ENCODE assay signal across 14 cellular contexts in the genomic region with DNA sequence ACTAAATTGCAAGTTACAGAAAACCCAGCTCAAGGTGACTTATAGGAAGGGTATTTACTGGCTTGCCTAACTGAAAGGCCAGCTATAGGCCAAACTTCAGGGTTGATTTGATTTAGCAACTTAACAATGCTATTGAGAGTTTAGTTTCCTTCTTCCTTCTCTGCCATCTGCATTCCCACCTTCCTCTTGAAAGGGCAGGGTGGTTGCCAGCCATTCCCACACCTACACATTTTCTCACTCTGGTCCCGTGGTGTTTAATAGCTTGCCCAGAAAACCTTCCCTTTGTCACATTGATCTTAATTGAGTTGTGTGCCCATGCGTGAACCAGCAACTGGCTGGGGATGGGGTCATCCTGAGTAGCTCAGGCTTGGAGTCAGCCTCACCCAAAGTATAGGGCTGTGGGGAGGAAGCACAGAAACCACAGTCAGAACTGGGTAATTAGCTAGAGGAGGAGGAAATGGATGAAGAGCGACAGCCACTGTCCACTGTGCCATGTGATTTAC.
A peak's percentile ranks its signal among the peaks of the same experiment; 100 is the strongest.
DNase-seq lines count a peak whose midpoint lies in the region; ATAC-seq, FAIRE-seq and TF ChIP-seq lines count a peak whose summit lies in the region.
"Had no signal": no experiment of that assay in that cellular context is flagged by ENCODE, and none has a peak within 500 bp of the region (broad histone marks: within the 10 kb centered on the region; RNA-seq: fewer than 3 reads in every experiment).

No MANE protein-coding gene starts in this region.

- H3K9me3 ChIP-seq in mucosa of descending colon, result no peaks in the 10 kb centered on the region
- H3K9me3 ChIP-seq in naive thymus-derived CD4-positive, alpha-beta T cell (ENCODE audit: control insufficient read depth in 2 of 3, low read length in 3 of 3), result no peaks in the 10 kb centered on the region
- H3K9me3 ChIP-seq: upper lobe of left lung had no signal

- DNase-seq in Calu3, result peak; percentile 18
- no peak for DNase-seq in HTR-8/SVneo (ENCODE audit: insufficient read length, low spot score)
- peak; percentile 43 for DNase-seq in astrocyte of the hippocampus (ENCODE audit: low read depth, low spot score)
- no peak for DNase-seq in mucosa of descending colon
- DNase-seq in mesenteric fat pad (ENCODE audit: low spot score), result no peak
- no peak for DNase-seq in DMS79 (lab: John Stamatoyannopoulos, UW)
- no peak for DNase-seq in naive thymus-derived CD4-positive, alpha-beta T cell
- DNase-seq in AML-193 (lab: John Stamatoyannopoulos, UW), result no peak
- DNase-seq: effector memory CD4-positive, alpha-beta T cell; GF-D8; PC-3; T-helper 9 cell; upper lobe of left lung had no signal

- peak overlapping the region; percentile 12 for H3K27ac Mint-ChIP-seq in Calu3 (ENCODE audit: unreplicated experiment)
- H3K27ac Mint-ChIP-seq in naive thymus-derived CD4-positive, alpha-beta T cell, result peak overlapping the region in 2 of 9 donors; percentile 50 to 66

- H3K4me1 ChIP-seq in mucosa of descending colon (ENCODE audit: low read depth), result peaks cover 20% of the 10 kb centered on the region
- peaks cover 0 to 7% of the 10 kb centered on the region in 2 donors for H3K4me1 ChIP-seq in naive thymus-derived CD4-positive, alpha-beta T cell (ENCODE audit: control insufficient read depth in 2 of 2, insufficient read depth in 2 of 2, low read length in 2 of 2)

- H3K4me1 Mint-ChIP-seq in Calu3 (ENCODE audit: low read depth, unreplicated experiment), result peaks cover 38% of the 10 kb centered on the region
- H3K4me1 Mint-ChIP-seq in naive thymus-derived CD4-positive, alpha-beta T cell, result peaks cover 15 to 36% (median 34%) of the 10 kb centered on the region in 7 donors

- H3K27ac ChIP-seq in naive thymus-derived CD4-positive, alpha-beta T cell (ENCODE audit: low read depth, low read length), result no peak overlapping the region
- H3K27ac ChIP-seq: upper lobe of left lung had no signal

- no peak overlapping the region for H3K4me3 ChIP-seq in mucosa of descending colon
- no peak overlapping the region for H3K4me3 ChIP-seq in naive thymus-derived CD4-positive, alpha-beta T cell (ENCODE audit: low read length)
- H3K4me3 ChIP-seq: upper lobe of left lung had no signal

- H3K27me3 Mint-ChIP-seq in Calu3 (ENCODE audit: unreplicated experiment), result no peaks in the 10 kb centered on the region
- H3K27me3 Mint-ChIP-seq in naive thymus-derived CD4-positive, alpha-beta T cell, result no peaks in the 10 kb centered on the region

- POLR2A ChIA-PET in naive thymus-derived CD4-positive, alpha-beta T cell (lab: Charles Lee), result no interaction called here

- BruUV-seq in Calu3 (replicated peaks; lab: Mats Ljungman, UMichigan), result no TSS peak

- FAIRE-seq in HTR-8/SVneo (lab: Jason Lieb, UNC), result peak; percentile 52

- TF ChIP-seq CTCF in Calu3 (IDR thresholded peaks at IDR 0.05; ENCODE audit: unreplicated experiment) (no peak), mucosa of descending colon (IDR thresholded peaks at IDR 0.05) (no peak)

- peak; percentile 51 for ATAC-seq in mucosa of descending colon
- ATAC-seq in naive thymus-derived CD4-positive, alpha-beta T cell, result no peak
- ATAC-seq: PC-3, sciatic nerve had no signal

- H3K27me3 ChIP-seq in naive thymus-derived CD4-positive, alpha-beta T cell (ENCODE audit: control insufficient read depth in 2 of 2, insufficient read depth in 2 of 2, low read length in 2 of 2), result no peaks in the 10 kb centered on the region
- H3K27me3 ChIP-seq: upper lobe of left lung had no signal

- peaks cover 9% of the 10 kb centered on the region for H3K36me3 Mint-ChIP-seq in Calu3 (ENCODE audit: insufficient read depth, unreplicated experiment)
- H3K36me3 Mint-ChIP-seq in naive thymus-derived CD4-positive, alpha-beta T cell, result peaks cover 0 to 4% (median 0%) of the 10 kb centered on the region in 5 donors

- CTCF ChIA-PET in Calu3 (lab: Charles Lee), result no interaction called here
- CTCF ChIA-PET in naive thymus-derived CD4-positive, alpha-beta T cell (lab: Charles Lee), result interaction anchor here (0.7 kb wide), 1 partner anchor 21 kb away, joined by 3 read pairs; no protein-coding TSS in a partner anchor

- no peak overlapping the region for H3K4me3 Mint-ChIP-seq in Calu3 (ENCODE audit: low read depth, unreplicated experiment)
- H3K4me3 Mint-ChIP-seq in naive thymus-derived CD4-positive, alpha-beta T cell, result no peak overlapping the region

- intact Hi-C loops in Calu3 (cut with micrococcal nuclease; ENCODE audit: unreplicated experiment), result loop anchor here (10.0 kb wide), 1 partner anchor 49 kb away; no protein-coding TSS in a partner anchor
- intact Hi-C loops in mucosa of descending colon (cut with DNase I, micrococcal nuclease), result no loop called here
- intact Hi-C loops in naive thymus-derived CD4-positive, alpha-beta T cell (cut with micrococcal nuclease), result no loop called here

- no peaks in the 10 kb centered on the region for H3K9me3 Mint-ChIP-seq in Calu3 (ENCODE audit: low read depth, unreplicated experiment)
- H3K9me3 Mint-ChIP-seq in naive thymus-derived CD4-positive, alpha-beta T cell, result peaks cover 0 to 4% (median 0%) of the 10 kb centered on the region in 11 donors

- no peaks in the 10 kb centered on the region for H3K36me3 ChIP-seq in mucosa of descending colon (ENCODE audit: low read depth)
- no peaks in the 10 kb centered on the region for H3K36me3 ChIP-seq in naive thymus-derived CD4-positive, alpha-beta T cell (ENCODE audit: control insufficient read depth in 2 of 3, insufficient read depth in 3 of 3, low read length in 3 of 3)
- H3K36me3 ChIP-seq: upper lobe of left lung had no signal

Comparison
In these comparisons a context has a peak if more than half of its experiments do, and no peak if none do; other contexts are left out.
1. DNase-seq: peak in Calu3 (single experiment) and astrocyte of the hippocampus (single experiment); none in HTR-8/SVneo (single experiment), mucosa of descending colon (0 of 3), mesenteric fat pad (single experiment), DMS79 (single experiment), naive thymus-derived CD4-positive, alpha-beta T cell (0 of 9) and AML-193 (0 of 2).